ENCODE assay signal across 27 cellular contexts in the genomic region with DNA sequence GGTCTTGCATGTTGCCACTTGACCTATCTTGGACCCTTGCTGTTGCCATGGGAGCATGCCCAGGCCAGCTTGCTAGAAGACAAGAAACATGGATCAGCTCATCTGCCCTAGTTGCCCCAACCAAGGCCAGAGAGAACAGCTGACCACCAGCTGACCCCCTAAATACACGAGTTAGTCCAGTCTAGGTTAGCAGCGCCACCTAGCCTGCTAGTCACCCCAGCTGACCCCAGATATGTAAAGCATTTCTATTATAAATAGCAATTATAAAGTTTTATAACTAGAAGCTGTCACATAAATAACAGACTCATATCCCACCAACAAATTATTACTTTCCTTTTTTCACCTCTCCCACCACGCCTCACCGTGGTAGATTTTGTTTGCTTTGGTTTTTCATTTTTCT.
"Had no signal": no experiment of that assay in that cellular context is flagged by ENCODE, and none has a peak within 500 bp of the region (broad histone marks: within the 10 kb centered on the region; RNA-seq: fewer than 3 reads in every experiment).

No MANE protein-coding gene starts in this region.

- H3K27me3 ChIP-seq: colonic mucosa, esophagus squamous epithelium, ovary, stomach, thyroid gland, vagina had no signal

- H3K4me2 ChIP-seq: smooth muscle cell had no signal

- H3K27ac ChIP-seq: colonic mucosa, esophagus squamous epithelium, lower lobe of right lung, ovary, stomach, thyroid gland, vagina had no signal

- H3K9me3 Mint-ChIP-seq: nephron progenitor cell had no signal

- H3K4me1 ChIP-seq: colonic mucosa, esophagus squamous epithelium, lower lobe of right lung, stomach, thyroid gland, vagina had no signal

- H3K4me3 ChIP-seq: colonic mucosa, esophagus squamous epithelium, lower lobe of right lung, ovary, smooth muscle cell, stomach, thyroid gland, vagina had no signal

- ATAC-seq: left ventricle myocardium superior; lower lobe of right lung; naive thymus-derived CD8-positive, alpha-beta T cell; sciatic nerve had no signal

- H3K27ac Mint-ChIP-seq: naive thymus-derived CD8-positive, alpha-beta T cell; nephron progenitor cell had no signal

- H3K27me3 Mint-ChIP-seq: naive thymus-derived CD8-positive, alpha-beta T cell had no signal

- H3K9me3 ChIP-seq: colonic mucosa, esophagus squamous epithelium, lower lobe of right lung, ovary, stomach, thyroid gland, vagina had no signal

- FAIRE-seq: endometrium, keratinocyte had no signal

- H3K36me3 Mint-ChIP-seq: naive thymus-derived CD8-positive, alpha-beta T cell had no signal

- H3K36me3 ChIP-seq: colonic mucosa, esophagus squamous epithelium, lower lobe of right lung, ovary, stomach, thyroid gland, vagina had no signal

- DNase-seq: colonic mucosa; dermis blood vessel endothelial cell; effector memory CD4-positive, alpha-beta T cell; erythroblast; esophagus squamous epithelium; foreskin melanocyte; hypothalamus; left ventricle myocardium superior; lower lobe of right lung; naive thymus-derived CD8-positive, alpha-beta T cell; nephron progenitor cell; occipital lobe; ovary; retina; stimulated activated CD4-positive, alpha-beta T cell treated with anti-CD3 and anti-CD28 coated beads, Interleukin-12 subunit alpha, Interleukin-12 subunit beta, amount 100 ng/mL, for 4 hours; stimulated activated CD4-positive, alpha-beta T cell treated with anti-CD3 and anti-CD28 coated beads, Interleukin-1b, Interleukin-23, amount 100 ng/mL, for 48 hours; stimulated activated CD4-positive, alpha-beta T cell treated with anti-CD3 and anti-CD28 coated beads, Interleukin-4, amount 100 ng/mL, for 1 hour; stimulated activated CD8-positive, alpha-beta memory T cell treated with anti-CD3 and anti-CD28 coated beads, Interleukin-4, amount 100 ng/mL, for 48 hours; stimulated activated naive CD4-positive, alpha-beta T cell treated with Interleukin-2 at 50 U/mL for 16 hours; stomach; thyroid gland; trophoblast cell had no signal

- H3K4me3 Mint-ChIP-seq: naive thymus-derived CD8-positive, alpha-beta T cell; nephron progenitor cell had no signal
